Comparison of ENCODE assay signal across 1 cellular context in genomic region chr7:115941703-115942268, GRCh38.
TF ChIP-seq lines count a peak whose summit lies in the region.

No MANE protein-coding gene starts in this region.

TF ChIP-seq in SK-N-SH treated with all-trans-retinoic acid at 6 μM for 48 hours, 23 proteins besides CTCF, POLR2A, EP300 and RAD21 (continued from another document):
- no peak for TF ChIP-seq PATZ1 (CRISPR knock-in tag; IDR thresholded peaks at IDR 0.05; ENCODE audit: borderline replicate concordance)
